ENCODE assay signal across 17 cellular contexts in genomic region chr10:32028710-32029109, GRCh38.
"Had no signal": no experiment of that assay in that cellular context is flagged by ENCODE, and none has a peak within 500 bp of the region (broad histone marks: within the 10 kb centered on the region; RNA-seq: fewer than 3 reads in every experiment).

No MANE protein-coding gene starts in this region.

- H3K4me3 ChIP-seq: dorsolateral prefrontal cortex, heart left ventricle, right atrium auricular region, sigmoid colon, skin epidermis, tibial artery, upper lobe of left lung, uterus had no signal

- H3K9me3 Mint-ChIP-seq: naive thymus-derived CD8-positive, alpha-beta T cell had no signal

- FAIRE-seq: islet of Langerhans had no signal

- H3K4me3 Mint-ChIP-seq: naive thymus-derived CD8-positive, alpha-beta T cell had no signal

- H3K9me3 ChIP-seq: heart left ventricle, right atrium auricular region, sigmoid colon, tibial artery, upper lobe of left lung, uterus had no signal

- H3K36me3 ChIP-seq: uterus had no signal

- ATAC-seq: heart left ventricle; naive thymus-derived CD8-positive, alpha-beta T cell; stimulated activated naive CD8-positive, alpha-beta T cell treated with anti-CD3 and anti-CD28 coated beads, Interleukin-15, Interleukin-2, amounts not matched to agents 100 U/mL and 50 U/mL, for 24 hours had no signal

- H3K27me3 Mint-ChIP-seq: naive thymus-derived CD8-positive, alpha-beta T cell had no signal

- H3K27ac ChIP-seq: heart left ventricle, right atrium auricular region, sigmoid colon, skin epidermis, tibial artery, upper lobe of left lung, uterus had no signal

- DNase-seq: cortex of kidney; dorsolateral prefrontal cortex; effector CD8-positive, alpha-beta T cell; foreskin melanocyte; heart left ventricle; hippocampal formation; kidney glomerular epithelial cell; naive thymus-derived CD8-positive, alpha-beta T cell; posterior cingulate gyrus; sigmoid colon; stimulated activated naive CD8-positive, alpha-beta T cell treated with anti-CD3 and anti-CD28 coated beads, Interleukin-15, Interleukin-2, amounts not matched to agents 100 U/mL and 50 U/mL, for 24 hours; tibial artery; upper lobe of left lung; uterus had no signal

- H3K4me1 ChIP-seq: right atrium auricular region, sigmoid colon, tibial artery, upper lobe of left lung, uterus had no signal

- H3K27me3 ChIP-seq: dorsolateral prefrontal cortex, heart left ventricle, right atrium auricular region, sigmoid colon, tibial artery, upper lobe of left lung, uterus had no signal
